Comparison of ENCODE assay signal across 1 cellular context in the genomic region with DNA sequence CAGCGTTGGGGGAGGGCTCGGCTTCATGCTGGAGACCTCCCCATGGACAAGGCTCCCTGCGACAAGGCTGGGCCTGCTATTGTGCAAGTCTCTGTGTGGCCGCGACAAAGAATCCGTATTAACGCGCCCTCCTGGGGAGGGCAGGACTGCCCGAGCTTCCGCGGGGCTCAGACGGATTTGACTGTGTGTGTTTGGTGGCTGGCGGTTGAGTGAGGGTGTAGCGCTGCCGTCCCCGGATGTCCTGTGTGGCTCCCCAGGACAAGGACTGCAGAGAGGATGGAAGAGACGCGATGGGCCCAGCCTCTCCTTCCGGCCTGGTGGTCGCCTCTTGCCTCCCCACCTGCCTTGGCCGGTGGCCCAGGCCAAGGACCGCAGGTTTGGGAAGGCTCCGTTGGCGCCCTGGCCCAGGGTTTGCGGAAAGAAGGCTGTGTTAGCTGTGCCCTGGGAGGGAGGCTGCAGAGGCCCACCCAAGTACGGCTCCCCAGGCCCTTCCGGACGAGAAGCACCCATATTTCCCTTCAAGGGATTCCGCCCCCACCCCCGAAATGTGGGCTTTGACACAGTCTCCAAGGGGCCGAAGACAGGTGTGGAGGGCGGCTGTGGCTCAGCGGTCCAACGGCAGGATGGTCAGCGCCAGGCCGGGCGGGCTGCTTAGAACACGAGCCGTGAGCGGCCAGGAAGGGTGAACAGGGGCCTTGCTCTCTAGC.
TF ChIP-seq lines count a peak whose summit lies in the region.

No MANE protein-coding gene starts in this region.

TF ChIP-seq in HEK293, 187 proteins besides CTCF, POLR2A, EP300 and RAD21 (continued from another document):
- TF ChIP-seq, protein P1, sequence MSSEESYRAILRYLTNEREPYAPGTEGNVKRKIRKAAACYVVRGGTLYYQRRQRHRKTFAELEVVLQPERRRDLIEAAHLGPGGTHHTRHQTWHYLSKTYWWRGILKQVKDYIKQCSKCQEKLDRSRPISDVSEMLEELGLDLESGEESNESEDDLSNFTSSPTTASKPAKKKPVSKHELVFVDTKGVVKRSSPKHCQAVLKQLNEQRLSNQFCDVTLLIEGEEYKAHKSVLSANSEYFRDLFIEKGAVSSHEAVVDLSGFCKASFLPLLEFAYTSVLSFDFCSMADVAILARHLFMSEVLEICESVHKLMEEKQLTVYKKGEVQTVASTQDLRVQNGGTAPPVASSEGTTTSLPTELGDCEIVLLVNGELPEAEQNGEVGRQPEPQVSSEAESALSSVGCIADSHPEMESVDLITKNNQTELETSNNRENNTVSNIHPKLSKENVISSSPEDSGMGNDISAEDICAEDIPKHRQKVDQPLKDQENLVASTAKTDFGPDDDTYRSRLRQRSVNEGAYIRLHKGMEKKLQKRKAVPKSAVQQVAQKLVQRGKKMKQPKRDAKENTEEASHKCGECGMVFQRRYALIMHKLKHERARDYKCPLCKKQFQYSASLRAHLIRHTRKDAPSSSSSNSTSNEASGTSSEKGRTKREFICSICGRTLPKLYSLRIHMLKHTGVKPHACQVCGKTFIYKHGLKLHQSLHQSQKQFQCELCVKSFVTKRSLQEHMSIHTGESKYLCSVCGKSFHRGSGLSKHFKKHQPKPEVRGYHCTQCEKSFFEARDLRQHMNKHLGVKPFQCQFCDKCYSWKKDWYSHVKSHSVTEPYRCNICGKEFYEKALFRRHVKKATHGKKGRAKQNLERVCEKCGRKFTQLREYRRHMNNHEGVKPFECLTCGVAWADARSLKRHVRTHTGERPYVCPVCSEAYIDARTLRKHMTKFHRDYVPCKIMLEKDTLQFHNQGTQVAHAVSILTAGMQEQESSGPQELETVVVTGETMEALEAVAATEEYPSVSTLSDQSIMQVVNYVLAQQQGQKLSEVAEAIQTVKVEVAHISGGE (tag by site-specific recombination; conservative IDR thresholded peaks at IDR 0.05; ENCODE audit: low read depth), result no peak
- TF ChIP-seq ZNF174 (tag by site-specific recombination; IDR thresholded peaks at IDR 0.05) (no peak), ZNF626 (tag by site-specific recombination; IDR thresholded peaks at IDR 0.05) (no peak), ZNF366 (tag by site-specific recombination; conservative IDR thresholded peaks at IDR 0.05) (no peak), GLIS1 (tag by site-specific recombination; IDR thresholded peaks at IDR 0.05) (peak; percentile 26; the same call in 1 of the 2 replicates), ZNF658 (tag by site-specific recombination; IDR thresholded peaks at IDR 0.05) (no peak), BCL11A (tag by site-specific recombination; IDR thresholded peaks at IDR 0.05; ENCODE audit: low read depth) (no peak)
TF ChIP-seq in HEK293: peak in this region for 3.
